15 cellular contexts compared by ENCODE assay signal in genomic region chr2:235032949-235033348, GRCh38.
DNase-seq lines count a peak whose midpoint lies in the region; ATAC-seq and TF ChIP-seq lines count a peak whose summit lies in the region.
"Had no signal": no experiment of that assay in that cellular context is flagged by ENCODE, and none has a peak within 500 bp of the region (broad histone marks: within the 10 kb centered on the region; RNA-seq: fewer than 3 reads in every experiment).

No MANE protein-coding gene starts in this region.

- WGBS in H9 (ENCODE audit: extremely low coverage, insufficient read length, low lambda C conversion rate): no CpG with 5 or more reads among the region's 10 CpGs
- WGBS in spleen, 5 donors: 83 to 92% (median 87%) methylated on average over 9 to 10 of the region's 10 CpGs

- no peak overlapping the region for H3K4ac ChIP-seq in H9 (ENCODE audit: low read depth, low read length)

- no peak overlapping the region for H2BK5ac ChIP-seq in H9 (ENCODE audit: insufficient read length, low read length)

- no peak overlapping the region for H3K23ac ChIP-seq in H9 (ENCODE audit: insufficient read length, low read depth, low read length)

- no peaks in the 10 kb centered on the region for H3K27me3 ChIP-seq in H9 (ENCODE audit: insufficient read depth, low read length)
- H3K27me3 ChIP-seq in spleen (replicated peaks in 1 of 7): no peaks in the 10 kb centered on the region
- no peaks in the 10 kb centered on the region for H3K27me3 ChIP-seq in CD8-positive, alpha-beta memory T cell (ENCODE audit: insufficient read depth, low read length, poor library complexity, severe bottlenecking)

- no peaks in the 10 kb centered on the region for H4K20me1 ChIP-seq in H9 (ENCODE audit: control insufficient read depth, insufficient read depth, insufficient read length)

- no peaks in the 10 kb centered on the region for H3K9me3 Mint-ChIP-seq in H9
- no peaks in the 10 kb centered on the region for H3K9me3 Mint-ChIP-seq in WTC11
- H3K9me3 Mint-ChIP-seq in nephron progenitor cell: no peaks in the 10 kb centered on the region
- no peaks in the 10 kb centered on the region for H3K9me3 Mint-ChIP-seq in CD8-positive, alpha-beta memory T cell
- H3K9me3 Mint-ChIP-seq: CD4-positive, alpha-beta T cell had no signal

- peaks cover 8% of the 10 kb centered on the region for H3K79me1 ChIP-seq in H9 (ENCODE audit: insufficient read depth, low read depth, low read length, poor library complexity, severe bottlenecking)

- H3K56ac ChIP-seq in H9 (ENCODE audit: insufficient read length, low read depth, low read length): no peak overlapping the region

- no peak overlapping the region for H3T11ph ChIP-seq in H9 (ENCODE audit: low read length)

- no peak for TF ChIP-seq CTCF in H9 (conservative IDR thresholded peaks at IDR 0.05)
- no peak for TF ChIP-seq CTCF in WTC11 (IDR thresholded peaks at IDR 0.05)
- TF ChIP-seq CTCF in nephron progenitor cell (IDR thresholded peaks at IDR 0.05): no peak
- no peak for TF ChIP-seq CTCF in spleen (IDR thresholded peaks at IDR 0.05 in 8 of 11, conservative IDR thresholded peaks at IDR 0.05 in 3 of 11)

- no peak overlapping the region for H2AFZ ChIP-seq in H9 (ENCODE audit: low read length)

- H3K9ac ChIP-seq in H9 (ENCODE audit: extremely low read depth, insufficient read length, low read length): no peak overlapping the region

- no peak overlapping the region for H3K18ac ChIP-seq in H9 (ENCODE audit: insufficient read length, low read depth, low read length)

- CTCF ChIA-PET in WTC11 (lab: Charles Lee): interaction anchor here (1.0 to 1.2 kb wide), 2 partner anchors 17 to 27 kb away, joined by 3 to 4 read pairs; no protein-coding TSS in a partner anchor
- CTCF ChIA-PET in CD8-positive, alpha-beta memory T cell (lab: Charles Lee): no interaction called here

- no peak overlapping the region for H4K5ac ChIP-seq in H9 (ENCODE audit: insufficient read length, low read depth, low read length)

- H3K9me3 ChIP-seq in H9 (ENCODE audit: control insufficient read depth, low read depth, low read length) (no peaks in the 10 kb centered on the region), spleen (no peaks in the 10 kb centered on the region)
- H3K9me3 ChIP-seq in CD8-positive, alpha-beta memory T cell (ENCODE audit: low read length): no peaks in the 10 kb centered on the region

- POLR2A ChIA-PET in WTC11 (lab: Charles Lee): no interaction called here
- POLR2A ChIA-PET in CD8-positive, alpha-beta memory T cell (lab: Charles Lee): no interaction called here

- no peak overlapping the region for H3K4me3 ChIP-seq in spleen
- H3K4me3 ChIP-seq in CD8-positive, alpha-beta memory T cell (ENCODE audit: low read length): no peak overlapping the region

- no peak overlapping the region for H2BK120ac ChIP-seq in H9 (ENCODE audit: low read depth, low read length, poor library complexity, severe bottlenecking)

- peak overlapping the region in 2 of 3 experiments; percentile 5 to 75; a peak in 3 of 7 replicates for H3K27ac Mint-ChIP-seq in H9
- H3K27ac Mint-ChIP-seq in WTC11: peak overlapping the region; percentile 61
- peak overlapping the region; percentile 38 for H3K27ac Mint-ChIP-seq in nephron progenitor cell
- H3K27ac Mint-ChIP-seq in CD8-positive, alpha-beta memory T cell: no peak overlapping the region
- H3K27ac Mint-ChIP-seq: B cell; CD4-positive, alpha-beta T cell had no signal

- H3K4me1 ChIP-seq in H9 (ENCODE audit: insufficient read depth, low read length) (no peaks in the 10 kb centered on the region), spleen (no peaks in the 10 kb centered on the region)
- H3K4me1 ChIP-seq in CD8-positive, alpha-beta memory T cell (ENCODE audit: insufficient read depth, low read length): no peaks in the 10 kb centered on the region

- TF ChIP-seq POLR2A in spleen (IDR thresholded peaks at IDR 0.05): no peak

- no peak for ATAC-seq in WTC11

- H3K4me1 Mint-ChIP-seq in H9 (peaks cover 22 to 23% of the 10 kb centered on the region in 2 experiments), WTC11 (peaks cover 8% of the 10 kb centered on the region), nephron progenitor cell (peaks cover 61% of the 10 kb centered on the region)
- no peaks in the 10 kb centered on the region for H3K4me1 Mint-ChIP-seq in CD8-positive, alpha-beta memory T cell
- H3K4me1 Mint-ChIP-seq: B cell had no signal

- H3K23me2 ChIP-seq in H9 (ENCODE audit: insufficient read length, low read depth, low read length, poor library complexity, severe bottlenecking): no peaks in the 10 kb centered on the region

- no peak overlapping the region for H2BK12ac ChIP-seq in H9 (ENCODE audit: insufficient read length, low read depth, low read length)

- H3K36me3 ChIP-seq in spleen: no peaks in the 10 kb centered on the region
- no peaks in the 10 kb centered on the region for H3K36me3 ChIP-seq in CD8-positive, alpha-beta memory T cell (ENCODE audit: insufficient read depth, low read length)

- H2BK20ac ChIP-seq in H9 (ENCODE audit: low read depth, low read length, poor library complexity, severe bottlenecking): no peak overlapping the region

- no peak overlapping the region for H3K4me2 ChIP-seq in H9 (ENCODE audit: insufficient read depth, insufficient read length, low read length)

- H4K8ac ChIP-seq in H9 (replicated peaks; ENCODE audit: insufficient read length, low read depth, low read length): no peak overlapping the region

- no peak overlapping the region for H4K91ac ChIP-seq in H9 (ENCODE audit: insufficient read length, low read depth, low read length)

- DNase-seq in H9 (no peak), WTC11 (ENCODE audit: low spot score) (no peak), nephron progenitor cell (no peak), spleen (peak; percentile 73), putamen (ENCODE audit: low spot score) (no peak), DMS 273 treated with DMSO at 0.1 percent for 48 hours (lab: John Stamatoyannopoulos, UW) (no peak)
- DNase-seq in CD8-positive, alpha-beta memory T cell: no peak
- DNase-seq: C1 segment of cervical spinal cord; CD4-positive, alpha-beta T cell; DMS153; DMS79 treated with DMSO at 0.1 percent for 48 hours; EL; HCEC 1CT had no signal

- H3K79me2 ChIP-seq in H9 (ENCODE audit: insufficient read depth, low read length): peaks cover 4% of the 10 kb centered on the region; the same call in 1 of the 2 replicates

- H3K36me3 Mint-ChIP-seq in H9 (ENCODE audit: insufficient read depth in 1 of 3, low read depth in 3 of 3): peaks cover 4 to 54% (median 46%) of the 10 kb centered on the region in 3 experiments; a peak in 6 of 7 replicates
- H3K36me3 Mint-ChIP-seq in WTC11: peaks cover 14% of the 10 kb centered on the region; the same call in 1 of the 2 replicates
- peaks cover 29% of the 10 kb centered on the region for H3K36me3 Mint-ChIP-seq in nephron progenitor cell (ENCODE audit: low read depth)
- H3K36me3 Mint-ChIP-seq in CD8-positive, alpha-beta memory T cell: no peaks in the 10 kb centered on the region

- H3K27me3 Mint-ChIP-seq in H9 (ENCODE audit: low read depth) (no peaks in the 10 kb centered on the region), WTC11 (ENCODE audit: low read depth) (no peaks in the 10 kb centered on the region), nephron progenitor cell (ENCODE audit: low read depth, poor library complexity) (no peaks in the 10 kb centered on the region)
- peaks cover 8 to 10% of the 10 kb centered on the region in 2 donors for H3K27me3 Mint-ChIP-seq in CD8-positive, alpha-beta memory T cell
- H3K27me3 Mint-ChIP-seq: CD4-positive, alpha-beta T cell had no signal

- no peak overlapping the region for H2AK5ac ChIP-seq in H9 (ENCODE audit: insufficient read length, low read length)

- intact Hi-C loops in spleen (cut with DNase I; ENCODE audit: low total_unique reads): no loop called here

- H3K4me3 Mint-ChIP-seq in H9 (no peak overlapping the region), WTC11 (no peak overlapping the region), nephron progenitor cell (no peak overlapping the region)
- no peak overlapping the region for H3K4me3 Mint-ChIP-seq in CD8-positive, alpha-beta memory T cell
- H3K4me3 Mint-ChIP-seq: B cell; CD4-positive, alpha-beta T cell had no signal

- H3K27ac ChIP-seq in H9 (ENCODE audit: insufficient read length, low read depth, low read length) (no peak overlapping the region), spleen (no peak overlapping the region)
- H3K27ac ChIP-seq in CD8-positive, alpha-beta memory T cell (ENCODE audit: low read depth, low read length): no peak overlapping the region
- H3K27ac ChIP-seq: HL-60 had no signal

- H2BK15ac ChIP-seq in H9 (ENCODE audit: low read depth, low read length): no peak overlapping the region

- no peak overlapping the region; the same call in 1 of the 2 replicates for H3K14ac ChIP-seq in H9 (ENCODE audit: insufficient read depth, low read length)

TF ChIP-seq in WTC11, 78 proteins besides CTCF, POLR2A, EP300 and RAD21 (continues in another document):
- TF ChIP-seq NR2C2 (CRISPR knock-in tag; IDR thresholded peaks at IDR 0.05) (no peak), AFF4 (CRISPR knock-in tag; IDR thresholded peaks at IDR 0.05; ENCODE audit: borderline replicate concordance) (no peak)

Comparison
In these comparisons a context has a peak if more than half of its experiments do, and no peak if none do; other contexts are left out.
1. H3K27ac Mint-ChIP-seq: peak in H9 (2 of 3), WTC11 (single experiment) and nephron progenitor cell (single experiment); none in CD8-positive, alpha-beta memory T cell (0 of 8).